In genomic region chr5:168020522-168021294, GRCh38 we compare ENCODE assay signal across 11 cellular contexts.
DNase-seq lines count a peak whose midpoint lies in the region; ATAC-seq and TF ChIP-seq lines count a peak whose summit lies in the region.
"Had no signal": no experiment of that assay in that cellular context is flagged by ENCODE, and none has a peak within 500 bp of the region (broad histone marks: within the 10 kb centered on the region; RNA-seq: fewer than 3 reads in every experiment).

No MANE protein-coding gene starts in this region.

- H3K36me3 ChIP-seq in mesenchymal stem cell (ENCODE audit: control insufficient read depth in 1 of 2, insufficient read depth in 2 of 2, low read depth in 1 of 2, low read length in 2 of 2): no peaks in the 10 kb centered on the region
- no peaks in the 10 kb centered on the region for H3K36me3 ChIP-seq in lower lobe of right lung
- H3K36me3 ChIP-seq: HAP-1, right lobe of liver had no signal

- H3K4me3 ChIP-seq in choroid plexus epithelial cell (ENCODE audit: low read depth, low read length): no peak overlapping the region
- H3K4me3 ChIP-seq in mesenchymal stem cell (ENCODE audit: insufficient read depth in 1 of 2, low read depth in 1 of 2, low read length in 2 of 2): no peak overlapping the region
- H3K4me3 ChIP-seq in lower lobe of right lung: no peak overlapping the region
- H3K4me3 ChIP-seq: HAP-1, right lobe of liver had no signal

- no peak overlapping the region for H4K8ac ChIP-seq in mesenchymal stem cell (ENCODE audit: low read length)

- H3K23ac ChIP-seq in mesenchymal stem cell (ENCODE audit: low read length in 2 of 2): no peak overlapping the region

- peaks cover 1% of the 10 kb centered on the region for H3K4me1 ChIP-seq in mesenchymal stem cell (ENCODE audit: control insufficient read depth, insufficient read depth, low read depth, low read length)
- H3K4me1 ChIP-seq in lower lobe of right lung: no peaks in the 10 kb centered on the region
- H3K4me1 ChIP-seq: HAP-1, right lobe of liver had no signal

- H2BK12ac ChIP-seq in mesenchymal stem cell (ENCODE audit: low read length in 2 of 2): no peak overlapping the region

- no peak overlapping the region for H2BK15ac ChIP-seq in mesenchymal stem cell (ENCODE audit: low read depth, poor library complexity, severe bottlenecking)

- H3K9ac ChIP-seq in mesenchymal stem cell (ENCODE audit: low read length): no peak overlapping the region

- no peak overlapping the region for H3K18ac ChIP-seq in mesenchymal stem cell (ENCODE audit: low read depth in 1 of 2, low read length in 2 of 2)

- no peak overlapping the region for H4K91ac ChIP-seq in mesenchymal stem cell (ENCODE audit: low read length)

- H3K27ac ChIP-seq in C4-2B (no peak overlapping the region), mesenchymal stem cell (ENCODE audit: low read length, poor library complexity, severe bottlenecking) (no peak overlapping the region), lower lobe of right lung (no peak overlapping the region)
- H3K27ac ChIP-seq: right lobe of liver had no signal

- no peak overlapping the region for H3K14ac ChIP-seq in mesenchymal stem cell (ENCODE audit: low read length in 2 of 2)

- 91% methylated on average over 10 of the region's 11 CpGs for WGBS in mesenchymal stem cell

- H3K79me1 ChIP-seq in mesenchymal stem cell (replicated peaks; ENCODE audit: low read length, poor library complexity, severe bottlenecking): peaks cover 20% of the 10 kb centered on the region

- H2AFZ ChIP-seq in mesenchymal stem cell (ENCODE audit: low read depth, low read length): no peak overlapping the region

- H2BK120ac ChIP-seq in mesenchymal stem cell (ENCODE audit: low read depth, low read length): no peak overlapping the region

- H3K27me3 ChIP-seq in mesenchymal stem cell (ENCODE audit: control insufficient read depth in 1 of 2, insufficient read depth in 1 of 2, low read length in 2 of 2): peaks cover 0 to 52% of the 10 kb centered on the region in 2 experiments
- H3K27me3 ChIP-seq in lower lobe of right lung (ENCODE audit: low read depth): peaks cover 7% of the 10 kb centered on the region
- H3K27me3 ChIP-seq: right lobe of liver had no signal

- TF ChIP-seq CTCF in C4-2B (conservative IDR thresholded peaks at IDR 0.05) (peak; percentile 42), choroid plexus epithelial cell (conservative IDR thresholded peaks at IDR 0.05; ENCODE audit: low read depth, low read length) (peak; percentile 50), lower lobe of right lung (IDR thresholded peaks at IDR 0.05) (no peak)

- intact Hi-C loops in lower lobe of right lung (cut with DNase I): no loop called here

- H2BK5ac ChIP-seq in mesenchymal stem cell (ENCODE audit: low read depth, low read length, poor library complexity, severe bottlenecking): no peak overlapping the region

- ATAC-seq in lower lobe of right lung: no peak

- no peak overlapping the region for H3K4ac ChIP-seq in mesenchymal stem cell (ENCODE audit: low read depth in 1 of 2, low read length in 2 of 2)

- DNase-seq in M059J (ENCODE audit: low read depth) (peak; percentile 22), choroid plexus epithelial cell (ENCODE audit: low read depth) (peak; percentile 39), mesenchymal stem cell (peak; percentile 15), UCSD-AML1 (lab: John Stamatoyannopoulos, UW; ENCODE audit: unreplicated experiment) (no peak), ureter (ENCODE audit: low spot score) (no peak), lower lobe of right lung (no peak)
- no peak for DNase-seq in stimulated activated CD4-positive, alpha-beta T cell treated with anti-CD3 and anti-CD28 coated beads, Interleukin-15, amount 100 ng/mL, for 24 hours
- DNase-seq: right lobe of liver, RPMI8226 had no signal

- H3K4me2 ChIP-seq in mesenchymal stem cell (ENCODE audit: low read length, poor library complexity, severe bottlenecking): no peak overlapping the region

- H3K9me3 ChIP-seq in mesenchymal stem cell (ENCODE audit: control insufficient read depth, low read length): no peaks in the 10 kb centered on the region
- H3K9me3 ChIP-seq in lower lobe of right lung: no peaks in the 10 kb centered on the region
- H3K9me3 ChIP-seq: HAP-1, right lobe of liver had no signal

- no peak overlapping the region for H2AK5ac ChIP-seq in mesenchymal stem cell (ENCODE audit: low read length, severe bottlenecking)

Comparison
In these comparisons a context has a peak if more than half of its experiments do, and no peak if none do; other contexts are left out.
1. DNase-seq: peak in M059J (single experiment), choroid plexus epithelial cell (single experiment) and mesenchymal stem cell (single experiment); none in UCSD-AML1 (single experiment), stimulated activated CD4-positive, alpha-beta T cell treated with anti-CD3 and anti-CD28 coated beads, Interleukin-15, amount 100 ng/mL, for 24 hours (single experiment), ureter (single experiment) and lower lobe of right lung (single experiment).